Comparison of ENCODE assay signal across 8 cellular contexts in the genomic region with DNA sequence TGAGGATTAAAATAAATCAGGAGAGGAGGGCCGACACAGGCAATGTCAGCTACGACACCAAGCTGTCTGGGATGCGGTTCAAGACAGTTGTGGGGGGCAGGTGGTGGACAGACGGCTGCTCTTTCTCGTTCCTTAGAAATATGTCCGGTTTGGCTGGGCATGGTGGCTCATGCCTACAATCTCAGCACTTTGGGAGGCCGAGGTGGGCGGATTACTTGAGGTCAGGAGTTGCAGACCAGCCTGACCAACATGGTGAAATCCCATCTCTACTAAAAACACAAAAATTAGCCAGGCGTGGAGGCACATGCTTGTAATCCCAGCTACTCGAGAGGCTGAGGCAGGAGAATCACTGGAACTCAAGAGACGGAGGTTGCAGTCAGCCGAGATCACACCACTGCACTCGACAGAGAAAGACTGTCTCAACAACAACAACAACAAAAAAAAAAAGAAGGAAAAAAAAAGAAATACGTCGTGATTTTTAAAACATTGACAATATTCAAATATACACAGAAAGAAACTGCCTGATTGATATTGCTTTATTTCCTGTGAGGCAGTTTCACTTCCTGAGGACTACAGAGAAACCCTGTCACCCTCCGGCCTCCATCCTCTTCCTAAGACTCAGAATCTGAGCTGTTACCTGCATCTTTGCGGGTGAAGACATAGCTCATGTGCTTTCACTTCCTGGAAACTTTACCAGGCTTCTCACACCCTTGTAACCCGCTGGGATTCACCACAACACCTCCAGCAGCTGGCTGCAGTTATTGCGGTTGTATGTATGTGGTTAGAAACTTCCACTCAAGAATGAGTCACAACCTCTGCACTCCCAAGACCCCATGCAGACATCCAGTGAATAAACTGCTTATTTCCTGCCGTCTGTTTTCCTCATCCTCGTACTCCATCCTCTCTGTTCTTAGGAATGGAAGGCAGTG.
DNase-seq lines count a peak whose midpoint lies in the region; ATAC-seq lines count a peak whose summit lies in the region.

No MANE protein-coding gene starts in this region.

- peak; percentile 92 for DNase-seq in NOMO-1 treated with dmso at 0.1 percent for 144 hours (lab: John Stamatoyannopoulos, UW; ENCODE audit: unreplicated experiment)
- peak; percentile 21 for DNase-seq in activated T-cell treated with anti-CD3 and anti-CD28 coated beads for 48 hours (ENCODE audit: low read depth)
- peak; percentile 68 for DNase-seq in glomerular endothelial cell (ENCODE audit: extremely low read depth, low read depth, low spot score)
- peak; percentile 23 to 40 for DNase-seq in stimulated activated CD8-positive, alpha-beta memory T cell treated with anti-CD3 and anti-CD28 coated beads, Interleukin-2, amount 100 ng/mL, for 48 hours (ENCODE audit: low read depth in 2 of 2)
- DNase-seq in iPS-NIHi7 (ENCODE audit: extremely low spot score), result no peak
- no peak for DNase-seq in NCI-H2227 treated with DMSO at 0.1 percent for 48 hours (lab: John Stamatoyannopoulos, UW)

- ATAC-seq in GM18508 (IDR thresholded peaks at IDR 0.05; ENCODE audit: insufficient read depth, unreplicated experiment), result peak; percentile 95
- peak; percentile 87 for ATAC-seq in HG02798 (IDR thresholded peaks at IDR 0.05; ENCODE audit: poor library complexity, unreplicated experiment)

Comparison
In these comparisons a context has a peak if more than half of its experiments do, and no peak if none do; other contexts are left out.
1. DNase-seq: peak in NOMO-1 treated with dmso at 0.1 percent for 144 hours (single experiment), activated T-cell treated with anti-CD3 and anti-CD28 coated beads for 48 hours (single experiment), glomerular endothelial cell (single experiment) and stimulated activated CD8-positive, alpha-beta memory T cell treated with anti-CD3 and anti-CD28 coated beads, Interleukin-2, amount 100 ng/mL, for 48 hours (2 of 2); none in iPS-NIHi7 (single experiment) and NCI-H2227 treated with DMSO at 0.1 percent for 48 hours (single experiment).